1 cellular context compared by ENCODE assay signal in genomic region chr6:113970808-113971676, GRCh38.
TF ChIP-seq lines count a peak whose summit lies in the region.

Gene HDAC2 (minus strand): TSS chr6:113971148. CDS start chr6:113970908, 240 bp downstream.

TF ChIP-seq in HepG2, 621 proteins besides CTCF, POLR2A, EP300 and RAD21 (continued from another document and continues in another):
- TF ChIP-seq HMGXB4 (CRISPR knock-in tag; IDR thresholded peaks at IDR 0.05; ENCODE audit: borderline replicate concordance in 1 of 2, low read depth in 1 of 2) (peak; percentile 92 to 94), SOX13 (IDR thresholded peaks at IDR 0.05) (no peak), SOX13 (CRISPR knock-in tag; conservative IDR thresholded peaks at IDR 0.05 in 1 of 2, IDR thresholded peaks at IDR 0.05 in 1 of 2) (peak in 1 of 2 experiments; percentile 77; a peak in 2 of 4 replicates), ONECUT2 (CRISPR knock-in tag; IDR thresholded peaks at IDR 0.05) (peak; percentile 80), REXO4 (CRISPR knock-in tag; IDR thresholded peaks at IDR 0.05; ENCODE audit: borderline replicate concordance) (peak; percentile 92; the same call in 1 of the 2 replicates), ZNF747 (CRISPR knock-in tag; IDR thresholded peaks at IDR 0.05; ENCODE audit: borderline replicate concordance) (peak; percentile 57; the same call in 1 of the 2 replicates), JUND (CRISPR knock-in tag; IDR thresholded peaks at IDR 0.05) (peak; percentile 64; the same call in 1 of the 2 replicates), GATA4 (IDR thresholded peaks at IDR 0.05; ENCODE audit: borderline replicate concordance, low read depth) (no peak), KLF6 (CRISPR knock-in tag; IDR thresholded peaks at IDR 0.05) (peak; percentile 99), PAWR (CRISPR knock-in tag; IDR thresholded peaks at IDR 0.05; ENCODE audit: borderline replicate concordance) (peak; percentile 95; the same call in 1 of the 2 replicates), ZNF883 (CRISPR knock-in tag; IDR thresholded peaks at IDR 0.05; ENCODE audit: not compliant biosample characterization) (peak; percentile 98), ZNF773 (CRISPR knock-in tag; IDR thresholded peaks at IDR 0.05; ENCODE audit: borderline replicate concordance) (peak; percentile 99), SP1 (IDR thresholded peaks at IDR 0.05) (no peak), SP1 (CRISPR knock-in tag; IDR thresholded peaks at IDR 0.05) (peak; percentile 68; the same call in 1 of the 2 replicates), BCL6 (CRISPR knock-in tag; IDR thresholded peaks at IDR 0.05) (0 out of 2 replicates have a peak, but pooled peaks have one; percentile 58), ZBTB49 (CRISPR knock-in tag; IDR thresholded peaks at IDR 0.05; ENCODE audit: borderline replicate concordance) (peak; percentile 94), MAZ (IDR thresholded peaks at IDR 0.05; ENCODE audit: borderline replicate concordance, low read depth, low read length) (peak; percentile 54; the same call in 1 of the 2 replicates), MAZ (CRISPR knock-in tag; IDR thresholded peaks at IDR 0.05; ENCODE audit: low read depth) (peak; percentile 99), ZXDC (CRISPR knock-in tag; IDR thresholded peaks at IDR 0.05) (peak; percentile 94), ZNF615 (CRISPR knock-in tag; IDR thresholded peaks at IDR 0.05; ENCODE audit: borderline replicate concordance) (0 out of 2 replicates have a peak, but pooled peaks have one; percentile 73), HHEX (CRISPR knock-in tag; IDR thresholded peaks at IDR 0.05) (no peak), EED (CRISPR knock-in tag; IDR thresholded peaks at IDR 0.05) (peak; percentile 98), MED8 (CRISPR knock-in tag; IDR thresholded peaks at IDR 0.05; ENCODE audit: insufficient replicate concordance) (no peak), SOX5 (CRISPR knock-in tag; IDR thresholded peaks at IDR 0.05; ENCODE audit: borderline replicate concordance) (peak; percentile 65), ZNF232 (CRISPR knock-in tag; IDR thresholded peaks at IDR 0.05; ENCODE audit: borderline replicate concordance) (peak; percentile 99), ZNF124 (CRISPR knock-in tag; IDR thresholded peaks at IDR 0.05) (peak; percentile 72; the same call in 1 of the 2 replicates), ZNF597 (CRISPR knock-in tag; IDR thresholded peaks at IDR 0.05) (0 out of 2 replicates have a peak, but pooled peaks have one; percentile 48), SMYD3 (CRISPR knock-in tag; IDR thresholded peaks at IDR 0.05) (peak; percentile 96; the same call in 1 of the 2 replicates), ZNF616 (CRISPR knock-in tag; IDR thresholded peaks at IDR 0.05; ENCODE audit: low read depth) (peak; percentile 98), ELK4 (CRISPR knock-in tag; IDR thresholded peaks at IDR 0.05; ENCODE audit: borderline replicate concordance) (peak; percentile 80; the same call in 1 of the 2 replicates), ZNF276 (CRISPR knock-in tag; IDR thresholded peaks at IDR 0.05; ENCODE audit: low read depth) (peak; percentile 98), E2F1 (CRISPR knock-in tag; IDR thresholded peaks at IDR 0.05) (peak; percentile 91), NFE2 (CRISPR knock-in tag; IDR thresholded peaks at IDR 0.05) (no peak), SNRNP70 (IDR thresholded peaks at IDR 0.05; ENCODE audit: low read depth, low read length) (no peak), LCORL (IDR thresholded peaks at IDR 0.05) (no peak), LCORL (CRISPR knock-in tag; IDR thresholded peaks at IDR 0.05) (no peak), NCOA2 (CRISPR knock-in tag; IDR thresholded peaks at IDR 0.05) (peak; percentile 78), CREM (IDR thresholded peaks at IDR 0.05) (0 out of 2 replicates have a peak, but pooled peaks have one; percentile 15), CREM (CRISPR knock-in tag; IDR thresholded peaks at IDR 0.05) (peak; percentile 41; the same call in 1 of the 2 replicates), NFIB (CRISPR knock-in tag; IDR thresholded peaks at IDR 0.05; ENCODE audit: borderline replicate concordance) (peak; percentile 82; the same call in 1 of the 2 replicates), HNF1B (CRISPR knock-in tag; IDR thresholded peaks at IDR 0.05) (peak; percentile 75; the same call in 1 of the 2 replicates), ZFP91 (CRISPR knock-in tag; IDR thresholded peaks at IDR 0.05; ENCODE audit: borderline replicate concordance) (peak; percentile 75), ZKSCAN1 (IDR thresholded peaks at IDR 0.05; ENCODE audit: low read length) (no peak), FOXK2 (IDR thresholded peaks at IDR 0.05) (peak; percentile 100), ZNF550 (CRISPR knock-in tag; IDR thresholded peaks at IDR 0.05; ENCODE audit: borderline replicate concordance) (0 out of 2 replicates have a peak, but pooled peaks have one; percentile 68), ZBTB2 (CRISPR knock-in tag; IDR thresholded peaks at IDR 0.05; ENCODE audit: low read depth) (peak; percentile 88; the same call in 1 of the 2 replicates), ZNF263 (CRISPR knock-in tag; IDR thresholded peaks at IDR 0.05) (peak; percentile 84)
